1 cellular context compared by ENCODE assay signal in genomic region chrX:131917588-131917987, GRCh38.
TF ChIP-seq lines count a peak whose summit lies in the region.

No MANE protein-coding gene starts in this region.

TF ChIP-seq in K562, 482 proteins besides CTCF, POLR2A, EP300 and RAD21 (continued from another document and continues in another):
- TF ChIP-seq THAP7 (CRISPR knock-in tag; IDR thresholded peaks at IDR 0.05) (no peak), JUND (IDR thresholded peaks at IDR 0.05; ENCODE audit: borderline replicate concordance, low read depth, low read length) (no peak), JUND (tag; IDR thresholded peaks at IDR 0.05; ENCODE audit: borderline replicate concordance, low read depth, low read length) (peak; percentile 22; the same call in 1 of the 3 replicates), ZNF24 (IDR thresholded peaks at IDR 0.05) (no peak), SOX6 (IDR thresholded peaks at IDR 0.05) (0 out of 2 replicates have a peak, but pooled peaks have one; percentile 24), RBM25 (IDR thresholded peaks at IDR 0.05; ENCODE audit: low read depth, low read length, severe bottlenecking) (no peak), DPF2 (IDR thresholded peaks at IDR 0.05) (peak; percentile 81), MGA (IDR thresholded peaks at IDR 0.05) (no peak), TSC22D4 (tag; IDR thresholded peaks at IDR 0.05) (no peak), CHAMP1 (IDR thresholded peaks at IDR 0.05) (peak; percentile 44; the same call in 1 of the 2 replicates), HNRNPUL1 (IDR thresholded peaks at IDR 0.05; ENCODE audit: low read length) (no peak), RUNX1 (IDR thresholded peaks at IDR 0.05; ENCODE audit: low read depth) (no peak), CREM (IDR thresholded peaks at IDR 0.05; ENCODE audit: low read depth) (no peak), TCF3 (CRISPR knock-in tag; IDR thresholded peaks at IDR 0.05) (peak; percentile 87), RNF2 (IDR thresholded peaks at IDR 0.05) (peak; percentile 30; the same call in 1 of the 2 replicates), CREBBP (IDR thresholded peaks at IDR 0.05; ENCODE audit: low read depth, low read length) (no peak), MTA2 (IDR thresholded peaks at IDR 0.05; ENCODE audit: low read depth) (peak; percentile 70), HNRNPL (IDR thresholded peaks at IDR 0.05; ENCODE audit: low read depth, low read length) (no peak), E2F8 (IDR thresholded peaks at IDR 0.05; ENCODE audit: low read depth, partially characterized antibody) (no peak), CC2D1A (IDR thresholded peaks at IDR 0.05) (peak; percentile 20; the same call in 1 of the 2 replicates), MEF2A (IDR thresholded peaks at IDR 0.05; ENCODE audit: control insufficient read depth, low read depth, low read length) (no peak), U2AF2 (optimal IDR thresholded peaks at IDR 0.05; ENCODE audit: low read depth, low read length) (no peak), ARID3A (IDR thresholded peaks at IDR 0.05; ENCODE audit: borderline replicate concordance, low read depth, low read length) (no peak), SMARCC2 (IDR thresholded peaks at IDR 0.05; ENCODE audit: low read depth) (0 out of 2 replicates have a peak, but pooled peaks have one; percentile 28), PKNOX1 (IDR thresholded peaks at IDR 0.05) (peak; percentile 9; the same call in 1 of the 2 replicates), NFXL1 (CRISPR knock-in tag; IDR thresholded peaks at IDR 0.05) (no peak), ZNF778 (CRISPR knock-in tag; IDR thresholded peaks at IDR 0.05) (no peak), THRA (IDR thresholded peaks at IDR 0.05) (no peak), TAF15 (IDR thresholded peaks at IDR 0.05; ENCODE audit: low read depth, low read length) (no peak), MTF1 (CRISPR knock-in tag; IDR thresholded peaks at IDR 0.05; ENCODE audit: borderline replicate concordance) (no peak), NR2C2 (CRISPR knock-in tag; IDR thresholded peaks at IDR 0.05) (no peak), NR2C2 (tag; IDR thresholded peaks at IDR 0.05) (no peak), ARID1B (IDR thresholded peaks at IDR 0.05) (peak; percentile 89), ZNF134 (CRISPR knock-in tag; conservative IDR thresholded peaks at IDR 0.05) (no peak), HOMEZ (CRISPR knock-in tag; IDR thresholded peaks at IDR 0.05) (no peak), SIRT6 (IDR thresholded peaks at IDR 0.05; ENCODE audit: low read depth, low read length) (no peak), SMARCA4 (IDR thresholded peaks at IDR 0.05) (peak; percentile 72)
